Comparison of ENCODE assay signal across 9 cellular contexts in genomic region chr1:196309386-196309785, GRCh38.
DNase-seq lines count a peak whose midpoint lies in the region; ATAC-seq, FAIRE-seq and TF ChIP-seq lines count a peak whose summit lies in the region.
"Had no signal": no experiment of that assay in that cellular context is flagged by ENCODE, and none has a peak within 500 bp of the region (broad histone marks: within the 10 kb centered on the region; RNA-seq: fewer than 3 reads in every experiment).

No MANE protein-coding gene starts in this region.

- H2AFZ ChIP-seq in OCI-LY7 (ENCODE audit: low read length): no peak overlapping the region

- ATAC-seq in HG02870 (IDR thresholded peaks at IDR 0.05; ENCODE audit: unreplicated experiment): peak; percentile 53
- no peak for ATAC-seq in HG02973 (IDR thresholded peaks at IDR 0.05; ENCODE audit: unreplicated experiment)
- ATAC-seq: natural killer cell had no signal

- H3K4me1 ChIP-seq in OCI-LY7 (ENCODE audit: insufficient read depth, low read length, poor library complexity, severe bottlenecking): no peaks in the 10 kb centered on the region

- H3K36me3 Mint-ChIP-seq in glutamatergic neuron (ENCODE audit: unreplicated experiment): no peaks in the 10 kb centered on the region
- H3K36me3 Mint-ChIP-seq: natural killer cell had no signal

- DNase-seq in DMS153 (lab: John Stamatoyannopoulos, UW) (peak; percentile 12), OCI-LY7 (ENCODE audit: low spot score) (peak; percentile 37), frontal cortex (ENCODE audit: low spot score in 2 of 2) (no peak), NCI-H1092 treated with DMSO at 0.1 percent for 48 hours (lab: John Stamatoyannopoulos, UW) (no peak), nucleus accumbens (lab: John Stamatoyannopoulos, UW) (no peak), glutamatergic neuron (no peak)
- DNase-seq: natural killer cell had no signal

- H3K9me3 ChIP-seq in OCI-LY7 (ENCODE audit: low read length): no peaks in the 10 kb centered on the region

- no peaks in the 10 kb centered on the region for H3K9me3 Mint-ChIP-seq in glutamatergic neuron (ENCODE audit: unreplicated experiment)

- no peak overlapping the region for H3K4me3 Mint-ChIP-seq in glutamatergic neuron (ENCODE audit: unreplicated experiment)
- H3K4me3 Mint-ChIP-seq: natural killer cell had no signal

- no TSS peak for BruUV-seq in OCI-LY7 (replicated peaks; lab: Mats Ljungman, UMichigan)

- intact Hi-C loops in OCI-LY7 (cut with micrococcal nuclease; ENCODE audit: unreplicated experiment): loop anchor here (1.0 kb wide), 1 partner anchor 161 kb away; no protein-coding TSS in a partner anchor

- no peaks in the 10 kb centered on the region for H3K9me2 ChIP-seq in OCI-LY7 (ENCODE audit: insufficient read depth, low read length)

- H3K4me1 Mint-ChIP-seq in glutamatergic neuron (ENCODE audit: low read depth, unreplicated experiment): no peaks in the 10 kb centered on the region
- H3K4me1 Mint-ChIP-seq: natural killer cell had no signal

- no peaks in the 10 kb centered on the region for H3K79me2 ChIP-seq in OCI-LY7 (ENCODE audit: insufficient read depth, low read depth, low read length)

- TF ChIP-seq CTCF in OCI-LY7 (conservative IDR thresholded peaks at IDR 0.05; ENCODE audit: low read length) (peak; percentile 70), glutamatergic neuron (IDR thresholded peaks at IDR 0.05; ENCODE audit: partially characterized antibody, unreplicated experiment) (no peak)

- H3K4me2 ChIP-seq in OCI-LY7 (ENCODE audit: low read length): no peak overlapping the region

- no peak overlapping the region for H3K27ac Mint-ChIP-seq in glutamatergic neuron (ENCODE audit: unreplicated experiment)
- H3K27ac Mint-ChIP-seq: natural killer cell had no signal

- peaks cover 2% of the 10 kb centered on the region for H3K27me3 Mint-ChIP-seq in glutamatergic neuron (ENCODE audit: unreplicated experiment)

- POLR2A ChIA-PET in OCI-LY7 (lab: Charles Lee): interaction anchor here (1.0 kb wide), 1 partner anchor 163 kb away, joined by 3 read pairs; no protein-coding TSS in a partner anchor

- CTCF ChIA-PET in OCI-LY7 (lab: Charles Lee; ENCODE audit: unreplicated experiment): interaction anchor here (1.4 kb wide), 1 partner anchor 160 kb away, joined by 8 read pairs; no protein-coding TSS in a partner anchor

- H3K36me3 ChIP-seq in OCI-LY7 (ENCODE audit: insufficient read depth, low read length): no peaks in the 10 kb centered on the region

- no peak overlapping the region for H3K4me3 ChIP-seq in OCI-LY7 (ENCODE audit: low read depth, low read length, poor library complexity, severe bottlenecking)

- H4K20me1 ChIP-seq in OCI-LY7 (ENCODE audit: insufficient read depth, low read length): no peaks in the 10 kb centered on the region

- FAIRE-seq in frontal cortex (lab: Jason Lieb, UNC): peak; percentile 86

- H3K27ac ChIP-seq in OCI-LY7 (ENCODE audit: low read depth, low read length, poor library complexity, severe bottlenecking): no peak overlapping the region

Comparison
In these comparisons a context has a peak if more than half of its experiments do, and no peak if none do; other contexts are left out.
1. DNase-seq: peak in DMS153 (single experiment) and OCI-LY7 (single experiment); none in frontal cortex (0 of 2), NCI-H1092 treated with DMSO at 0.1 percent for 48 hours (single experiment), nucleus accumbens (0 of 56) and glutamatergic neuron (single experiment).